Comparison of ENCODE assay signal across 8 cellular contexts in the genomic region with DNA sequence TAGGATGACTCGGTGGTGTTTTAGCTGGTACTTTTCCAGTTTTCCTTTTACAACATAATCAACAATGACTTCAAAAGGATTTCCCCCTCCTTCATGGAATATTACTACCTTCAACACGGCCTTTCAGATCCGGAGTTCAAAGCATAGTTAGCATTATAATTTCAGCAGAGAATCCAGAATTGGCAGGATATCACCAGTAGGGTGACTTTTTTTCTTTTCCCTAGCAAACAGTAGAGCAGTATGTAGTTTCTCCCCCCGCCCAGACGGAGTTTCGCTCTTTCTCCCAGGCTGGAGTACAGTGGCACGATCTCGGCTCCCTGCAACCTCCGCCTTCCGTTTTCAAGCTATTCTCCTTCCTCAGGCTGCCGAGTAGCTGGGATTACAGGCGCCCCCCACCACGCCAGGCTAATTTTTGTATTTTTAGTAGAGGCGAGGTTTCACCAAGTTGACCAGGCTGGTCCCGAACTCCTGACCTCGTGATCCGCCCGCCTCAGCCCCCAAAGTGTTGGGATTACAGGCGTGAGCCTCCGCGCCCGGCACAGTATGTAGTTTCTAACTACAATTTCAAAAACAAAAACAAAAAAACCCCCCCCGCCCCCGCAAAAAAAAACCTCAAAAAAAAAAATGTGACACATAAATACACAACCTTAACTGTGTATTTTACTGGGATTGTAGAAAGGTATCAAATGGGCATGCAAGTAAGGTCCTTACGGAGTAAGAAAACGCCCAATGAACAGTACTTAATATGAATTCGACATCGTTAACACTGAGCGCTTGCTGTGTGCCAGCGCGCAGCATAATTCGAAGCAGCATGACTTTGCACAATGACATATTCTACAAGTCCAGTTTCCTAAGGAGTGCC. TPM values are rescaled to one million over a fixed set of nuclear protein-coding genes. Genes with fewer than 3 reads are reported as not detected.
A peak's percentile ranks its signal among the peaks of the same experiment; 100 is the strongest.
DNase-seq lines count a peak whose midpoint lies in the region; ATAC-seq, FAIRE-seq and TF ChIP-seq lines count a peak whose summit lies in the region.

No MANE protein-coding gene starts in this region.

- no peaks in the 10 kb centered on the region for H3K9me2 ChIP-seq in PC-3 (replicated peaks; ENCODE audit: low read length)

- H3K9ac ChIP-seq in PC-3 (ENCODE audit: low read length) (peak overlapping the region; percentile 98), muscle layer of colon (ENCODE audit: low read length) (peak overlapping the region; percentile 85)

- H3K36me3 Mint-ChIP-seq in activated T-cell treated with anti-CD3 and anti-CD28 coated beads, Interleukin-2, amount 50 U/mL, for 4 hours (ENCODE audit: insufficient read depth): peaks cover 22% of the 10 kb centered on the region

- CTCF ChIA-PET in PC-3 (lab: Charles Lee): interaction anchor here (0.6 to 1.0 kb wide), 4 partner anchors 15 to 208 kb away, joined by 3 to 5 read pairs (median 4); no protein-coding TSS in a partner anchor

- no peaks in the 10 kb centered on the region for H3K27me3 Mint-ChIP-seq in activated T-cell treated with anti-CD3 and anti-CD28 coated beads, Interleukin-2, amount 50 U/mL, for 4 hours (ENCODE audit: low read depth)

- DNase-seq in Right ventricle myocardium inferior (ENCODE audit: missing footprints): peak; percentile 71
- no peak for DNase-seq in cardiac septum (ENCODE audit: low spot score)
- peak; percentile 54 for DNase-seq in HTR-8/SVneo (ENCODE audit: insufficient read length, low spot score)
- DNase-seq in PC-3: peak; percentile 85
- DNase-seq in activated T-cell treated with anti-CD3 and anti-CD28 coated beads, Interleukin-2, amount 50 U/mL, for 4 hours: peak; percentile 36
- DNase-seq in stimulated activated naive CD8-positive, alpha-beta T cell treated with anti-CD3 and anti-CD28 coated beads, Interleukin-15, Interleukin-2, amounts not matched to agents 100 U/mL and 50 U/mL, for 24 hours: peak; percentile 56

- H3K27ac ChIP-seq in PC-3 (ENCODE audit: low read length): peak overlapping the region; percentile 91
- H3K27ac ChIP-seq in esophagus (ENCODE audit: low read depth in 2 of 2, low read length in 1 of 2): peak overlapping the region; percentile 98 to 99
- peak overlapping the region; percentile 93 for H3K27ac ChIP-seq in muscle layer of colon (ENCODE audit: low read depth, low read length)

- peak overlapping the region; percentile 39 for H2AFZ ChIP-seq in PC-3 (ENCODE audit: low read length)

- no peak for FAIRE-seq in HTR-8/SVneo (lab: Jason Lieb, UNC)

- intact Hi-C loops in Right ventricle myocardium inferior (cut with DNase I): loop anchor here (1.0 kb wide), 1 partner anchor 30 kb away; the partner anchor contains the start of gene HNRNPU
- intact Hi-C loops in cardiac septum (cut with DNase I): loop anchor here (2.0 to 10.0 kb wide), 2 partner anchors 209 to 369 kb away; partner anchors contain the start of gene CATSPERE
- intact Hi-C loops in PC-3 (cut with micrococcal nuclease): loop anchor here (1.0 to 5.0 kb wide), 4 partner anchors 33 to 382 kb away; partner anchors contain the start of genes ADSS2 and DESI2

- peaks cover 33% of the 10 kb centered on the region for H3K4me1 Mint-ChIP-seq in activated T-cell treated with anti-CD3 and anti-CD28 coated beads, Interleukin-2, amount 50 U/mL, for 4 hours (ENCODE audit: low read depth)

- no peaks in the 10 kb centered on the region for H3K9me3 ChIP-seq in PC-3 (ENCODE audit: low read length)
- no peaks in the 10 kb centered on the region for H3K9me3 ChIP-seq in esophagus (ENCODE audit: control insufficient read depth in 2 of 2, insufficient read depth in 1 of 2, low read depth in 1 of 2, low read length in 1 of 2)
- no peaks in the 10 kb centered on the region for H3K9me3 ChIP-seq in muscle layer of colon (ENCODE audit: low read length)

- peaks cover 34% of the 10 kb centered on the region for H3K79me2 ChIP-seq in PC-3 (ENCODE audit: low read length)

- peak; percentile 43; the same call in 1 of the 2 replicates for TF ChIP-seq CTCF in PC-3 (conservative IDR thresholded peaks at IDR 0.05; ENCODE audit: low read depth, low read length)

- no TSS peak for BruUV-seq in PC-3 (replicated peaks; lab: Mats Ljungman, UMichigan)

- H3K4me1 ChIP-seq in PC-3 (ENCODE audit: insufficient read depth, low read length) (peaks cover 47% of the 10 kb centered on the region), esophagus (ENCODE audit: control insufficient read depth in 2 of 2, insufficient read depth in 2 of 2, low read length in 1 of 2) (no peaks in the 10 kb centered on the region), muscle layer of colon (ENCODE audit: insufficient read depth, low read length) (peaks cover 18% of the 10 kb centered on the region)

- H3K36me3 ChIP-seq in PC-3 (ENCODE audit: low read depth, low read length): peaks cover 6% of the 10 kb centered on the region; the same call in 1 of the 2 replicates
- H3K36me3 ChIP-seq in esophagus (ENCODE audit: control insufficient read depth in 2 of 2, insufficient read depth in 2 of 2, low read length in 1 of 2): no peaks in the 10 kb centered on the region
- H3K36me3 ChIP-seq in muscle layer of colon (ENCODE audit: insufficient read depth, low read length): no peaks in the 10 kb centered on the region

- 1% methylated on average over 32 of the region's 32 CpGs for WGBS in esophagus, 2 donors

- H3K4me3 Mint-ChIP-seq in activated T-cell treated with anti-CD3 and anti-CD28 coated beads, Interleukin-2, amount 50 U/mL, for 4 hours: peak overlapping the region; percentile 95

- no peaks in the 10 kb centered on the region for H3K9me3 Mint-ChIP-seq in activated T-cell treated with anti-CD3 and anti-CD28 coated beads, Interleukin-2, amount 50 U/mL, for 4 hours

- no peaks in the 10 kb centered on the region; the same call in none of the 2 replicates for H4K20me1 ChIP-seq in PC-3 (ENCODE audit: low read length)

- ATAC-seq in Right ventricle myocardium inferior (peak; percentile 30), PC-3 (peak; percentile 19)
- peak; percentile 1 to 8 for ATAC-seq in activated T-cell treated with anti-CD3 and anti-CD28 coated beads, Interleukin-2, amount 50 U/mL, for 4 hours
- peak; percentile 3 for ATAC-seq in stimulated activated naive CD8-positive, alpha-beta T cell treated with anti-CD3 and anti-CD28 coated beads, Interleukin-15, Interleukin-2, amounts not matched to agents 100 U/mL and 50 U/mL, for 24 hours

- H3K4me3 ChIP-seq in PC-3 (ENCODE audit: low read length): peak overlapping the region; percentile 94
- H3K4me3 ChIP-seq in esophagus (ENCODE audit: low read depth in 1 of 2, low read length in 2 of 2): peak overlapping the region; percentile 80 to 83
- H3K4me3 ChIP-seq in muscle layer of colon (ENCODE audit: low read depth in 1 of 2, low read length in 2 of 2): peak overlapping the region; percentile 53 to 73

- H3K4me2 ChIP-seq in PC-3 (ENCODE audit: low read length): peak overlapping the region; percentile 87

- POLR2A ChIA-PET in PC-3 (lab: Charles Lee; ENCODE audit: unreplicated experiment): interaction anchor here (0.7 kb wide), 2 partner anchors 32 to 136 kb away, joined by 3 to 4 read pairs; a partner anchor contains a TSS

- peaks cover 12% of the 10 kb centered on the region for H3F3A ChIP-seq in PC-3 (ENCODE audit: low read length, unreplicated experiment)

- H3K27me3 ChIP-seq in PC-3 (ENCODE audit: low read length) (no peaks in the 10 kb centered on the region), esophagus (ENCODE audit: control insufficient read depth in 1 of 2, insufficient read depth in 2 of 2, low read length in 2 of 2) (no peaks in the 10 kb centered on the region), muscle layer of colon (ENCODE audit: control insufficient read depth in 1 of 2, insufficient read depth in 2 of 2, low read length in 2 of 2) (no peaks in the 10 kb centered on the region)

RNA-seq across cellular contexts. Expression of gene COX20, which starts 1.5 kb away (rescaled TPM):
- total RNA-seq in Right ventricle myocardium inferior: 58.4 TPM
- 83.7 TPM for total RNA-seq in cardiac septum
- 50.0 and 55.8 TPM in 2 replicates for total RNA-seq in PC-3 (2014; rRNA removed)
- total RNA-seq in activated T-cell treated with anti-CD3 and anti-CD28 coated beads, Interleukin-2, amount 50 U/mL, for 4 hours: 10 to 100 TPM; 50.7 to 54.1 (median 53.7) TPM
- polyA plus RNA-seq in esophagus: 10 to 100 TPM; 35.8 to 59.8 TPM

RNA-seq across cellular contexts. Expression of gene HNRNPU, which starts 30.4 kb away (rescaled TPM):
- 165 TPM for total RNA-seq in Right ventricle myocardium inferior
- 192 TPM for total RNA-seq in cardiac septum
- total RNA-seq in PC-3 (2014; rRNA removed): 431 and 503 TPM in 2 replicates
- 100 to 1,000 TPM; 606 to 649 (median 640) TPM for total RNA-seq in activated T-cell treated with anti-CD3 and anti-CD28 coated beads, Interleukin-2, amount 50 U/mL, for 4 hours
- polyA plus RNA-seq in esophagus: 100 to 1,000 TPM in 1 of 2 donors, 10 to 100 TPM in 1; 94.5 to 127 TPM
